Comparison of ENCODE assay signal across 22 cellular contexts in the genomic region with DNA sequence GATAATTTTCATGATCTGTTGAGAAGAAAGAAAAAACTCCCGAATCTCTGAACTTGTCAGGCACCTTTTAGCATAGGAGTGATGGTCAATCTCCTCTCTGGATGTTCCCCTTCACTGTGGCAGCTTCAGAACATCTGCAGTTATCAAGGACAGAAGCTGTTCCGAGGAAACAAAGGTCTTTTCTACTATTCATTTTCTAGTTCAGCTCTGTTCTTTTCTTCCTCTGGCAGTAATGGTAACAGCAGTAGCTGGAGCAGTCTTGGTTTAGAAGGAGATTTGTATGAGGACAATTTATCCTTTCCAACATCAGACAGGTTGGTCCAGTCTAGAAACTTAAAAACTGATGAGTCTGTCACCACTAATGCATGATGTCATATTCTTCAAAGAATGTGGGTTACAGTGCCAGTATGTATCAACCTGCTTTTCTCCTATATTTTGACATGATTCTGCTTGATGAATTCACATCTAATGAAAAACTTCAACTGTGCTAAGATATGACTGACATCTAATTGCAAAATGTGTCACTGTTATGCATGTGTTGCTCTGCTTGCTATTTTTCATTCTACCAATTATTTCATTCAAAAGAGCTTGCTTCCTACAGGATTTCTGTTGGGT. TPM values are rescaled to one million over a fixed set of nuclear protein-coding genes. Genes with fewer than 3 reads are reported as not detected.
DNase-seq lines count a peak whose midpoint lies in the region; ATAC-seq, FAIRE-seq and TF ChIP-seq lines count a peak whose summit lies in the region.
"Had no signal": no experiment of that assay in that cellular context is flagged by ENCODE, and none has a peak within 500 bp of the region (broad histone marks: within the 10 kb centered on the region; RNA-seq: fewer than 3 reads in every experiment).

No MANE protein-coding gene starts in this region.

- no peak overlapping the region for H3K4me2 ChIP-seq in mammary epithelial cell (ENCODE audit: insufficient read depth, low read depth, low read length)

- no peaks in the 10 kb centered on the region for H3K27me3 Mint-ChIP-seq in MCF 10A (ENCODE audit: insufficient read depth, unreplicated experiment)
- no peaks in the 10 kb centered on the region for H3K27me3 Mint-ChIP-seq in memory B cell
- H3K27me3 Mint-ChIP-seq in type B pancreatic cell, result peaks cover 7% of the 10 kb centered on the region
- H3K27me3 Mint-ChIP-seq: naive B cell; stimulated activated memory B cell treated with anti-CD40 and anti-IgM and Interleukin-4, amounts not matched to agents 10 μg/mL and 1 μg/mL and 100 μg/mL, for 72 hours had no signal

- POLR2A ChIA-PET in MCF 10A (lab: Yijun Ruan, JAX), result interaction anchor here (1.0 to 1.2 kb wide), 3 partner anchors 13 to 41 kb away, joined by 3 read pairs; partner anchors contain the start of gene AKAP11

- H3K9me3 Mint-ChIP-seq in MCF 10A (ENCODE audit: unreplicated experiment), result no peaks in the 10 kb centered on the region
- no peaks in the 10 kb centered on the region for H3K9me3 Mint-ChIP-seq in memory B cell
- no peaks in the 10 kb centered on the region for H3K9me3 Mint-ChIP-seq in type B pancreatic cell
- H3K9me3 Mint-ChIP-seq: endodermal cell; naive B cell; stimulated activated memory B cell treated with anti-CD40 and anti-IgM and Interleukin-4, amounts not matched to agents 10 μg/mL and 1 μg/mL and 100 μg/mL, for 72 hours had no signal

- dilution Hi-C loops in mammary epithelial cell (cut with HindIII; ENCODE audit: low sequenced_read_pairs), result no loop called here

- ATAC-seq in memory B cell (ENCODE audit: low read depth) (no peak), pancreas (no peak)
- ATAC-seq: HCT116; stimulated activated memory B cell treated with anti-CD40 and anti-IgM and Interleukin-4, amounts not matched to agents 10 μg/mL and 1 μg/mL and 100 μg/mL, for 72 hours had no signal

- in situ Hi-C loops in mammary epithelial cell (cut with MboI; ENCODE audit: low sequenced_read_pairs in 2 of 2), result no loop called here

- H4K20me1 ChIP-seq in mammary epithelial cell (ENCODE audit: insufficient read depth, low read length), result no peaks in the 10 kb centered on the region

- DNase-seq in mammary epithelial cell (peak; percentile 13), MCF 10A (ENCODE audit: unreplicated experiment) (no peak), memory B cell (ENCODE audit: low spot score in 2 of 2) (no peak), type B pancreatic cell (ENCODE audit: extremely low spot score, unreplicated experiment) (no peak), SW480 (ENCODE audit: low spot score) (no peak), pancreas (no peak), DMS 273 (lab: John Stamatoyannopoulos, UW; ENCODE audit: unreplicated experiment) (no peak)
- DNase-seq: activated CD4-positive, alpha-beta T cell treated with anti-CD3 and anti-CD28 coated beads, Interleukin-2, amount 50 U/mL, for 1 hour; activated effector memory CD4-positive, alpha-beta T cell treated with Interleukin-2 at 50 U/mL for 16 hours; amniotic stem cell; C1 segment of cervical spinal cord; Calu3; endodermal cell; mesenchymal stem cell; naive B cell; NCI-H1048; NCI-H187 treated with DMSO at 0.1 percent for 48 hours; NCI-H526; nucleus accumbens had no signal

- H3K36me3 ChIP-seq in mammary epithelial cell (ENCODE audit: insufficient read depth, low read length) (peaks cover 13% of the 10 kb centered on the region), pancreas (no peaks in the 10 kb centered on the region)

- 46% methylated on average over 2 of the region's 2 CpGs for WGBS in mammary epithelial cell (ENCODE audit: low coverage, missing lambda C conversion rate)
- WGBS in pancreas, 2 donors, result 81 to 86% methylated on average over 2 of the region's 2 CpGs

- no TSS peak for BruUV-seq in mammary epithelial cell (replicated peaks; lab: Mats Ljungman, UMichigan)
- no TSS peak for BruUV-seq in MCF 10A (replicated peaks; lab: Mats Ljungman, UMichigan)

- no peak overlapping the region for H3K27ac Mint-ChIP-seq in MCF 10A (ENCODE audit: low read depth, unreplicated experiment)
- peak overlapping the region; percentile 69 for H3K27ac Mint-ChIP-seq in memory B cell
- no peak overlapping the region for H3K27ac Mint-ChIP-seq in type B pancreatic cell
- H3K27ac Mint-ChIP-seq: endodermal cell; stimulated activated memory B cell treated with anti-CD40 and anti-IgM and Interleukin-4, amounts not matched to agents 10 μg/mL and 1 μg/mL and 100 μg/mL, for 72 hours had no signal

- H3K4me1 ChIP-seq in mammary epithelial cell (ENCODE audit: insufficient read depth, low read length) (no peaks in the 10 kb centered on the region), pancreas (no peaks in the 10 kb centered on the region)

- no peak for FAIRE-seq in pancreas (lab: Jason Lieb, UNC)

- intact Hi-C loops in mammary epithelial cell (cut with micrococcal nuclease), result no loop called here
- intact Hi-C loops in MCF 10A (cut with micrococcal nuclease), result no loop called here
- intact Hi-C loops in pancreas (cut with DNase I), result no loop called here

- H3K36me3 Mint-ChIP-seq in MCF 10A (ENCODE audit: insufficient read depth, unreplicated experiment) (peaks cover 65% of the 10 kb centered on the region), memory B cell (peaks cover 31% of the 10 kb centered on the region), type B pancreatic cell (peaks cover 42% of the 10 kb centered on the region)

- no peaks in the 10 kb centered on the region for H3K27me3 ChIP-seq in mammary epithelial cell (ENCODE audit: insufficient read depth, low read length)
- peaks cover 0 to 4% (median 0%) of the 10 kb centered on the region in 4 donors for H3K27me3 ChIP-seq in pancreas

- H3K4me1 Mint-ChIP-seq in MCF 10A (ENCODE audit: insufficient read depth, unreplicated experiment) (peaks cover 7% of the 10 kb centered on the region), memory B cell (peaks cover 7% of the 10 kb centered on the region), type B pancreatic cell (ENCODE audit: unreplicated experiment) (no peaks in the 10 kb centered on the region)
- H3K4me1 Mint-ChIP-seq: endodermal cell had no signal

- no peaks in the 10 kb centered on the region for H3K9me3 ChIP-seq in mammary epithelial cell (replicated peaks; ENCODE audit: insufficient read depth, low read length)
- H3K9me3 ChIP-seq in pancreas, result no peaks in the 10 kb centered on the region

- H2AFZ ChIP-seq in mammary epithelial cell (ENCODE audit: low read depth, low read length), result no peak overlapping the region

- H3K27ac ChIP-seq in mammary epithelial cell (ENCODE audit: insufficient read depth, low read depth, low read length) (no peak overlapping the region), angular gyrus (ENCODE audit: low read depth, low read length) (peak overlapping the region; percentile 40), pancreas (no peak overlapping the region)

- no peak overlapping the region for H3K4me3 Mint-ChIP-seq in MCF 10A (ENCODE audit: unreplicated experiment)
- H3K4me3 Mint-ChIP-seq in memory B cell, result no peak overlapping the region
- peak overlapping the region; percentile 27 for H3K4me3 Mint-ChIP-seq in type B pancreatic cell
- H3K4me3 Mint-ChIP-seq: endodermal cell; naive B cell; stimulated activated memory B cell treated with anti-CD40 and anti-IgM and Interleukin-4, amounts not matched to agents 10 μg/mL and 1 μg/mL and 100 μg/mL, for 72 hours had no signal

- CTCF ChIA-PET in mammary epithelial cell (lab: Charles Lee; ENCODE audit: low non-redundant PET), result no interaction called here
- CTCF ChIA-PET in MCF 10A (lab: Yijun Ruan, JAX), result interaction anchor here (0.6 kb wide), 2 partner anchors 92 to 1509 kb away, joined by 3 read pairs; no protein-coding TSS in a partner anchor

- H3K9ac ChIP-seq in mammary epithelial cell (ENCODE audit: insufficient read depth, low read length), result no peak overlapping the region

- H3K79me2 ChIP-seq in mammary epithelial cell (ENCODE audit: insufficient read depth, low read length), result no peaks in the 10 kb centered on the region

- no peak for TF ChIP-seq CTCF in mammary epithelial cell (conservative IDR thresholded peaks at IDR 0.05 in 1 of 2, IDR thresholded peaks at IDR 0.05 in 1 of 2; ENCODE audit: extremely low read depth in 1 of 2, insufficient read depth in 1 of 2, low read depth in 1 of 2, low read length in 2 of 2)
- no peak for TF ChIP-seq CTCF in MCF 10A (IDR thresholded peaks at IDR 0.05; ENCODE audit: unreplicated experiment)
- TF ChIP-seq CTCF in type B pancreatic cell (conservative IDR thresholded peaks at IDR 0.05), result no peak
- no peak for TF ChIP-seq CTCF in pancreas (IDR thresholded peaks at IDR 0.05)

- H3K4me3 ChIP-seq in mammary epithelial cell (replicated peaks in 1 of 3; ENCODE audit: insufficient read depth in 1 of 3, low read depth in 2 of 3, low read length in 3 of 3) (no peak overlapping the region), pancreas (no peak overlapping the region)

RNA-seq across cellular contexts. Expression of gene AKAP11, which starts 41.0 kb away (rescaled TPM):
- total RNA-seq in mammary epithelial cell (10 to 100 TPM; 28.5 to 28.6 TPM), MCF 10A (2022) (22.0 and 24.7 TPM in 2 replicates), type B pancreatic cell (ENCODE audit: low replicate concordance) (19.5 and 30.3 TPM in 2 replicates), pancreas (10 to 100 TPM in 2 of 6 donors, 1 to 10 TPM in 4; 6.6 to 15.5 (median 8.6) TPM)
- polyA plus RNA-seq in mammary epithelial cell (12.8 TPM), pancreas (1 to 10 TPM; 3.0 to 8.6 TPM)
- polyA minus RNA-seq in mammary epithelial cell, result 21.7 TPM
